Comparison of ENCODE assay signal across 12 cellular contexts in the genomic region with DNA sequence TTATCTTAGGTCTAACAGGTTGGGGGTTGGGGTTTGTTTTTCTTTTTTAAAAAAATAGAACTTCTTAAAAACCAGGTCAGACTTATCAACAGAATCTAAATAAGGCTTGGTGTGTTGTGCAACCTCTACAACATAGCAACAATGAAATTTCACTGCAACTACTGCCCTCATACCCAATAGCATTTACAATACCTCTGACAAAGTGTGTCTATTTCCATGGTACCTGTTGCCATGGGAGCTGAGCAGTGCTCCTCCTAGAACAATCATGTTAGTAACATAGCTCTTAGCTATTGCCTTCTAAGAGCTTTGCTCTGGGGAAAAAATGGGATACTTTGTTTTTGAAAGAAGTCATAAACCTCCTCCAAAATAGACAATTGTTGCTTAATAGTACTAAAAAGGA.
DNase-seq lines count a peak whose midpoint lies in the region; TF ChIP-seq lines count a peak whose summit lies in the region.
"Had no signal": no experiment of that assay in that cellular context is flagged by ENCODE, and none has a peak within 500 bp of the region (broad histone marks: within the 10 kb centered on the region; RNA-seq: fewer than 3 reads in every experiment).

No MANE protein-coding gene starts in this region.

- no peaks in the 10 kb centered on the region for H3K4me1 ChIP-seq in testis
- H3K4me1 ChIP-seq: upper lobe of left lung had no signal

- H3K27me3 ChIP-seq in testis: no peaks in the 10 kb centered on the region
- H3K27me3 ChIP-seq: upper lobe of left lung had no signal

- CTCF ChIA-PET in HEK293T (lab: Yijun Ruan, JAX): interaction anchor here (1.2 kb wide), 1 partner anchor 218 kb away, joined by 3 read pairs; no protein-coding TSS in a partner anchor

- POLR2A ChIA-PET in HEK293T (lab: Yijun Ruan, JAX): no interaction called here

- DNase-seq in NCI-H187 treated with DMSO at 0.1 percent for 48 hours (lab: John Stamatoyannopoulos, UW) (peak; percentile 24), NCI-H187 (lab: John Stamatoyannopoulos, UW) (no peak), NCI-H2227 treated with DMSO at 0.1 percent for 48 hours (lab: John Stamatoyannopoulos, UW) (peak; percentile 16), fibroblast of peridontal ligament (ENCODE audit: extremely low read depth) (peak; percentile 26), testis (peak; percentile 40), HEK293T (ENCODE audit: extremely low spot score) (no peak), GDM1 (lab: John Stamatoyannopoulos, UW) (no peak)
- no peak for DNase-seq in stimulated activated CD4-positive, alpha-beta T cell treated with anti-CD3 and anti-CD28 coated beads, Interleukin-2, amount 100 ng/mL, for 24 hours
- DNase-seq: activated CD4-positive, alpha-beta T cell treated with anti-CD3 and anti-CD28 coated beads, Interleukin-2, amount 10 ng/mL, durations not matched to agents 24 days and 14 days; EL; T-helper 1 cell; upper lobe of left lung had no signal

- TF ChIP-seq POLR2A in testis (IDR thresholded peaks at IDR 0.05): no peak

- no peak overlapping the region for H3K27ac ChIP-seq in testis
- H3K27ac ChIP-seq: upper lobe of left lung had no signal

- no peaks in the 10 kb centered on the region for H3K36me3 ChIP-seq in testis (ENCODE audit: low read depth, missing control alignments)
- H3K36me3 ChIP-seq: upper lobe of left lung had no signal

- H3K9me3 ChIP-seq in testis: no peaks in the 10 kb centered on the region
- H3K9me3 ChIP-seq: upper lobe of left lung had no signal

- TF ChIP-seq CTCF in testis (IDR thresholded peaks at IDR 0.05): no peak

- intact Hi-C loops in testis (cut with DNase I; ENCODE audit: low total_unique reads): no loop called here

- no peak overlapping the region for H3K4me3 ChIP-seq in testis
- H3K4me3 ChIP-seq: upper lobe of left lung had no signal

TF ChIP-seq in HEK293T, 16 proteins besides CTCF, POLR2A, EP300 and RAD21:
- TF ChIP-seq CTBP1 (IDR thresholded peaks at IDR 0.05; ENCODE audit: borderline replicate concordance): no peak
- no peak for TF ChIP-seq TARDBP (IDR thresholded peaks at IDR 0.05)
- no peak for TF ChIP-seq FOXM1 (IDR thresholded peaks at IDR 0.05; ENCODE audit: borderline replicate concordance)
- no peak for TF ChIP-seq LEF1 (IDR thresholded peaks at IDR 0.05; ENCODE audit: borderline replicate concordance)
- no peak for TF ChIP-seq ZNF384 (IDR thresholded peaks at IDR 0.05)
- TF ChIP-seq HDGF (IDR thresholded peaks at IDR 0.05; ENCODE audit: borderline replicate concordance): no peak
- no peak for TF ChIP-seq SP1 (IDR thresholded peaks at IDR 0.05)
- TF ChIP-seq NFRKB (IDR thresholded peaks at IDR 0.05): no peak
- TF ChIP-seq FOXA1 (IDR thresholded peaks at IDR 0.05): no peak
- no peak for TF ChIP-seq BHLHE40 (IDR thresholded peaks at IDR 0.05; ENCODE audit: borderline replicate concordance)

Comparison
In these comparisons a context has a peak if more than half of its experiments do, and no peak if none do; other contexts are left out.
1. DNase-seq: peak in NCI-H187 treated with DMSO at 0.1 percent for 48 hours (single experiment), NCI-H2227 treated with DMSO at 0.1 percent for 48 hours (single experiment), fibroblast of peridontal ligament (single experiment) and testis (single experiment); none in NCI-H187 (0 of 2), stimulated activated CD4-positive, alpha-beta T cell treated with anti-CD3 and anti-CD28 coated beads, Interleukin-2, amount 100 ng/mL, for 24 hours (0 of 2), HEK293T (single experiment) and GDM1 (single experiment).